ENCODE assay signal across 13 cellular contexts in the genomic region with DNA sequence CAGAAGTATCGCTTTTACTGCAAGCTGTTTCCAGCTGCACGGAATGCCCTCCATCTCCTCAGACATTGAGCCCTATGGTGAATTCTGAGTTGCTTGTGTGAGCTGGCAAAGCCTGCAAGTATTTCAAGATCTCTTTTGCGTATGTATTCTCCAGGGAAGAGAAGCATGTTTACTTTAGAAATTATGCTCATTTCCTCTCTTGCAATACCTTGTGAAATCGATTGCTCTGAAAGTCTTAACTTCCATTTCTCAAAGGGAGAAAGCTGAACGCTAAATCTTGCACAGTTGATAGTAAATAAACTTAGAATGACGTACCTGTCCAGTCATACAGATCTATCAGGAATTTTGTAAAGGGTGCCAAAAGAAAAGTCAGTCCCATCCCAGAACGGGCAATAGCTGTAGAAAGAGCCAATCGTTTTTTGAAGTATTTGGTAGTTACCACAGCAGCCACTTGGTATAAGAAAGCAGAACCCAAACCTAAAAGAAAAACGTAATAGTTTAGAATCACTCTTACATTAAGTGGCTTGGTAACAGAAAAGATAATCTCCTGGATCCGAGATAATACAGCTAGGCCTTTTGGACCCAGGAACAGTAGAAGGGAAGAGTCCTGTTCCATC. TPM values are rescaled to one million over a fixed set of nuclear protein-coding genes. Genes with fewer than 3 reads are reported as not detected.
DNase-seq lines count a peak whose midpoint lies in the region; ATAC-seq, FAIRE-seq and TF ChIP-seq lines count a peak whose summit lies in the region.
"Had no signal": no experiment of that assay in that cellular context is flagged by ENCODE, and none has a peak within 500 bp of the region (broad histone marks: within the 10 kb centered on the region; RNA-seq: fewer than 3 reads in every experiment).

No MANE protein-coding gene starts in this region.

- ATAC-seq in GM12878 = no peak
- peak; percentile 28 for ATAC-seq in memory B cell (ENCODE audit: low read depth)
- ATAC-seq in stimulated activated naive CD8-positive, alpha-beta T cell treated with anti-CD3 and anti-CD28 coated beads, Interleukin-15, amount 100 ng/mL, for 72 hours = no peak

- SMC1A ChIA-PET in GM12878 (lab: Charles Lee; ENCODE audit: uncharacterized antibody, unreplicated experiment) = interaction anchor here (2.0 to 5.0 kb wide), 3 partner anchors 14 to 43 kb away, joined by 4 to 37 read pairs (median 6); a partner anchor contains a TSS

- in situ Hi-C loops in GM12878 (cut with MboI) = no loop called here

- intact Hi-C loops in GM12878 (cut with micrococcal nuclease; ENCODE audit: unreplicated experiment) = no loop called here

- TF ChIP-seq POLR2A in GM12878 (IDR thresholded peaks at IDR 0.05; ENCODE audit: low read depth, low read length) = no peak

- peaks cover 5% of the 10 kb centered on the region for H3K36me3 Mint-ChIP-seq in memory B cell

- DNase-seq in HS-5 (ENCODE audit: low read depth) (peak; percentile 73), GM12878 (ENCODE audit: low read depth, low spot score) (no peak), memory B cell (ENCODE audit: low spot score in 2 of 2) (peak; percentile 20 to 31), AG08396 (ENCODE audit: low spot score) (no peak), dermis blood vessel endothelial cell (no peak)
- DNase-seq in central memory CD4-positive, alpha-beta T cell = no peak
- DNase-seq in stimulated activated naive CD8-positive, alpha-beta T cell treated with anti-CD3 and anti-CD28 coated beads, Interleukin-15, amount 100 ng/mL, for 72 hours = no peak
- DNase-seq: activated CD4-positive, alpha-beta memory T cell treated with anti-CD3 and anti-CD28 coated beads for 36 hours; activated naive CD8-positive, alpha-beta T cell treated with anti-CD3 and anti-CD28 coated beads for 36 hours; C1 segment of cervical spinal cord; endodermal cell; NCI-H526 treated with DMSO at 0.1 percent for 48 hours had no signal

- no peak for TF ChIP-seq CTCF in GM12878 (IDR thresholded peaks at IDR 0.05 in 2 of 3, conservative IDR thresholded peaks at IDR 0.05 in 1 of 3; ENCODE audit: control insufficient read depth in 2 of 3, extremely low read depth in 1 of 3, insufficient read depth in 1 of 3, low read depth in 3 of 3, low read length in 3 of 3)

- 13% methylated on average over 9 of the region's 10 CpGs for WGBS in GM12878 (ENCODE audit: insufficient coverage, insufficient replicate concordance, low lambda C conversion rate, missing lambda C conversion rate)

- no peaks in the 10 kb centered on the region for H3K27me3 Mint-ChIP-seq in memory B cell
- no peaks in the 10 kb centered on the region for H3K27me3 Mint-ChIP-seq in stimulated activated naive CD8-positive, alpha-beta T cell treated with anti-CD3 and anti-CD28 coated beads, Interleukin-15, amount 100 ng/mL, for 72 hours
- H3K27me3 Mint-ChIP-seq: activated CD4-positive, alpha-beta memory T cell treated with anti-CD3 and anti-CD28 coated beads for 36 hours; activated naive CD8-positive, alpha-beta T cell treated with anti-CD3 and anti-CD28 coated beads for 36 hours had no signal

- no peak overlapping the region for H3K9ac ChIP-seq in GM12878 (ENCODE audit: control insufficient read depth, insufficient read depth, low read length)

- RAD21 ChIA-PET in GM12878 (lab: Charles Lee; ENCODE audit: unreplicated experiment) = no interaction called here

- H3K27ac ChIP-seq in ACC112 (ENCODE audit: low read depth, low read length) = peak overlapping the region; percentile 93
- H3K27ac ChIP-seq in GM12878 (ENCODE audit: control insufficient read depth, insufficient read depth) = 0 out of 2 replicates have a peak overlapping the region, but pooled peaks have one; percentile 15

- TF ChIP-seq EP300 in GM12878 (IDR thresholded peaks at IDR 0.05; ENCODE audit: borderline replicate concordance in 1 of 2, control insufficient read depth in 1 of 2, low read depth in 2 of 2, low read length in 2 of 2) = no peak

- H3K9me3 Mint-ChIP-seq in memory B cell = no peaks in the 10 kb centered on the region
- H3K9me3 Mint-ChIP-seq in stimulated activated naive CD8-positive, alpha-beta T cell treated with anti-CD3 and anti-CD28 coated beads, Interleukin-15, amount 100 ng/mL, for 72 hours = no peaks in the 10 kb centered on the region
- H3K9me3 Mint-ChIP-seq: activated CD4-positive, alpha-beta memory T cell treated with anti-CD3 and anti-CD28 coated beads for 36 hours; activated naive CD8-positive, alpha-beta T cell treated with anti-CD3 and anti-CD28 coated beads for 36 hours; endodermal cell had no signal

- CTCF ChIA-PET in GM12878 (lab: Yijun Ruan, JAX) = interaction anchor here (0.7 to 2.0 kb wide), 6 partner anchors 8 to 177 kb away, joined by 3 to 6 read pairs (median 3); no protein-coding TSS in a partner anchor

- H3K9me3 ChIP-seq in GM12878 (replicated peaks; ENCODE audit: control insufficient read depth, insufficient read depth, low read length) = no peaks in the 10 kb centered on the region

- peak overlapping the region; percentile 96 for H3K27ac Mint-ChIP-seq in memory B cell
- H3K27ac Mint-ChIP-seq in stimulated activated naive CD8-positive, alpha-beta T cell treated with anti-CD3 and anti-CD28 coated beads, Interleukin-15, amount 100 ng/mL, for 72 hours = peak overlapping the region in 1 of 2 donors; percentile 38
- H3K27ac Mint-ChIP-seq: activated CD4-positive, alpha-beta memory T cell treated with anti-CD3 and anti-CD28 coated beads for 36 hours; activated naive CD8-positive, alpha-beta T cell treated with anti-CD3 and anti-CD28 coated beads for 36 hours; endodermal cell had no signal

- H3K4me3 Mint-ChIP-seq in memory B cell = peak overlapping the region; percentile 75
- H3K4me3 Mint-ChIP-seq in stimulated activated naive CD8-positive, alpha-beta T cell treated with anti-CD3 and anti-CD28 coated beads, Interleukin-15, amount 100 ng/mL, for 72 hours = no peak overlapping the region
- H3K4me3 Mint-ChIP-seq: activated CD4-positive, alpha-beta memory T cell treated with anti-CD3 and anti-CD28 coated beads for 36 hours; activated naive CD8-positive, alpha-beta T cell treated with anti-CD3 and anti-CD28 coated beads for 36 hours; endodermal cell had no signal

- POLR2A ChIA-PET in GM12878 (lab: Charles Lee) = interaction anchor here (0.6 kb wide), 1 partner anchor 382 kb away, joined by 3 read pairs; no protein-coding TSS in a partner anchor

- H3K4me3 ChIP-seq in ACC112 (ENCODE audit: low read depth, low read length) (no peak overlapping the region), GM12878 (no peak overlapping the region)

- no TSS peak for BruUV-seq in GM12878 (replicated peaks; lab: Mats Ljungman, UMichigan)

- peaks cover 55% of the 10 kb centered on the region for H3K4me1 Mint-ChIP-seq in memory B cell
- H3K4me1 Mint-ChIP-seq in stimulated activated naive CD8-positive, alpha-beta T cell treated with anti-CD3 and anti-CD28 coated beads, Interleukin-15, amount 100 ng/mL, for 72 hours = peaks cover 12% of the 10 kb centered on the region
- H3K4me1 Mint-ChIP-seq: endodermal cell had no signal

- no peaks in the 10 kb centered on the region for H4K20me1 ChIP-seq in GM12878 (ENCODE audit: control insufficient read depth, insufficient read depth)

- H2AFZ ChIP-seq in ACC112 (ENCODE audit: low read length, unreplicated experiment) (no peak overlapping the region), GM12878 (ENCODE audit: control insufficient read depth, low read depth, low read length) (no peak overlapping the region)

- no peak overlapping the region for H3K4me2 ChIP-seq in GM12878 (ENCODE audit: control insufficient read depth, insufficient read depth)

- H3K79me2 ChIP-seq in ACC112 (ENCODE audit: control insufficient read depth, insufficient read depth, low read length, unreplicated experiment) (peaks cover 11% of the 10 kb centered on the region), GM12878 (ENCODE audit: control insufficient read depth, insufficient read depth, low read length) (no peaks in the 10 kb centered on the region)

- TF ChIP-seq RAD21 in GM12878 (IDR thresholded peaks at IDR 0.05; ENCODE audit: insufficient read depth, low read depth, low read length) = no peak

- peaks cover 41% of the 10 kb centered on the region for H3K4me1 ChIP-seq in ACC112 (ENCODE audit: control insufficient read depth, insufficient read depth, low read length, unreplicated experiment)
- peaks cover 19% of the 10 kb centered on the region for H3K4me1 ChIP-seq in GM12878 (ENCODE audit: control insufficient read depth, insufficient read depth, low read length)

- H3K36me3 ChIP-seq in ACC112 (ENCODE audit: insufficient read depth, low read length) (peaks cover 42% of the 10 kb centered on the region), GM12878 (ENCODE audit: control insufficient read depth in 2 of 2, insufficient read depth in 2 of 2, low read length in 1 of 2) (peaks cover 0 to 6% of the 10 kb centered on the region in 2 experiments; a peak in 1 of 4 replicates)

- FAIRE-seq in GM12878 (lab: Jason Lieb, UNC) = no peak

- H3K27me3 ChIP-seq in ACC112 (ENCODE audit: insufficient read depth, low read length) (no peaks in the 10 kb centered on the region), GM12878 (replicated peaks in 1 of 2; ENCODE audit: control insufficient read depth in 2 of 2, insufficient read depth in 2 of 2, low read length in 1 of 2) (no peaks in the 10 kb centered on the region)

RNA-seq across cellular contexts. Expression of a gene that starts 10.1 kb away (rescaled TPM):
- total RNA-seq in GM12878 (2013; cell fraction: nucleolus; rRNA removed) = 2.3 and 3.2 TPM in 2 replicates
- total RNA-seq in GM12878 (2014; rRNA removed) (0.17 and 0.22 TPM in 2 replicates), GM12878 (2014; rRNA removed; fragmentation: Illumina TruSeq; extraction: Trizol) (0.09 and 0.13 TPM in 2 replicates), GM12878 (2021) (not detected in 2 replicates), dermis blood vessel endothelial cell (1.4 and 1.7 TPM in 2 replicates)
- 0.39 TPM for polyA plus RNA-seq in GM12878 (2011; ENCODE audit: low read depth)
- polyA plus RNA-seq in GM12878 (2011; rRNA removed) (0.57 and 0.95 TPM in 2 replicates), GM12878 (2014; fragmentation: Illumina TruSeq; extraction: Trizol) (0.26 and 0.52 TPM in 2 replicates), GM12878 (2014; fragmentation: Nextera tagmentation; extraction: Ambion mirVana) (under 1 TPM; 0.15 to 0.45 TPM), GM12878 (2014; rRNA removed) (0.08 and 0.26 TPM in 2 replicates), GM12878 (2016; fragmentation: Nextera tagmentation; extraction: Ambion mirVana) (1 to 10 TPM; 2.1 to 2.2 TPM)
- 0.18 and 0.27 TPM in 2 replicates for polyA plus RNA-seq in GM12878 (2011; cell fraction: cytosol; rRNA removed)
- 0.44 and 0.76 TPM in 2 replicates for polyA plus RNA-seq in GM12878 (2011; cell fraction: nucleus; rRNA removed)
- 0.48 and 0.62 TPM in 2 replicates for polyA plus RNA-seq in GM12878 (2012)
- polyA minus RNA-seq in GM12878 (2011; rRNA and poly(A)+ RNA removed) = 0.36 and 0.88 TPM in 2 replicates
- polyA minus RNA-seq in GM12878 (2011; cell fraction: cytosol; rRNA and poly(A)+ RNA removed) = not detected in 2 replicates
- 0.38 TPM in 1 of 2 replicates, not detected in the other for polyA minus RNA-seq in GM12878 (2011; cell fraction: nucleus; rRNA and poly(A)+ RNA removed)

RNA-seq across cellular contexts. Expression of a gene that starts 26.7 kb away (rescaled TPM):
- total RNA-seq in GM12878 (2013; cell fraction: nucleolus; rRNA removed) = 36.9 and 39.1 TPM in 2 replicates
- total RNA-seq in GM12878 (2014; rRNA removed) (156 and 170 TPM in 2 replicates), GM12878 (2014; rRNA removed; fragmentation: Illumina TruSeq; extraction: Trizol) (64.1 and 65.9 TPM in 2 replicates), GM12878 (2021) (123 and 132 TPM in 2 replicates), dermis blood vessel endothelial cell (24.6 and 61.4 TPM in 2 replicates)
- polyA plus RNA-seq in GM12878 (2011; ENCODE audit: low read depth) = 589 TPM
- polyA plus RNA-seq in GM12878 (2011; rRNA removed) (418 and 444 TPM in 2 replicates), GM12878 (2014; fragmentation: Illumina TruSeq; extraction: Trizol) (157 and 164 TPM in 2 replicates), GM12878 (2014; fragmentation: Nextera tagmentation; extraction: Ambion mirVana) (100 to 1,000 TPM; 474 to 613 TPM), GM12878 (2014; rRNA removed) (289 and 299 TPM in 2 replicates), GM12878 (2016; fragmentation: Nextera tagmentation; extraction: Ambion mirVana) (100 to 1,000 TPM; 332 to 351 TPM)
- 364 and 484 TPM in 2 replicates for polyA plus RNA-seq in GM12878 (2011; cell fraction: cytosol; rRNA removed)
- polyA plus RNA-seq in GM12878 (2011; cell fraction: nucleus; rRNA removed) = 91.8 and 159 TPM in 2 replicates
- polyA plus RNA-seq in GM12878 (2012) = 261 and 302 TPM in 2 replicates
- 99.3 and 113 TPM in 2 replicates for polyA minus RNA-seq in GM12878 (2011; rRNA and poly(A)+ RNA removed)
- polyA minus RNA-seq in GM12878 (2011; cell fraction: cytosol; rRNA and poly(A)+ RNA removed) = 35.9 and 39.6 TPM in 2 replicates
- 32.1 and 32.4 TPM in 2 replicates for polyA minus RNA-seq in GM12878 (2011; cell fraction: nucleus; rRNA and poly(A)+ RNA removed)

RNA-seq across cellular contexts. Expression of a gene that starts 41.6 kb away (rescaled TPM):
- total RNA-seq in GM12878 (2013; cell fraction: nucleolus; rRNA removed) = 214 and 247 TPM in 2 replicates
- total RNA-seq in GM12878 (2014; rRNA removed) (62.5 and 63.2 TPM in 2 replicates), GM12878 (2014; rRNA removed; fragmentation: Illumina TruSeq; extraction: Trizol) (44.4 and 47.3 TPM in 2 replicates), GM12878 (2021) (47.8 and 51.6 TPM in 2 replicates), dermis blood vessel endothelial cell (43.1 and 43.3 TPM in 2 replicates)
- polyA plus RNA-seq in GM12878 (2011; ENCODE audit: low read depth) = 8.2 TPM
- polyA plus RNA-seq in GM12878 (2011; rRNA removed) (25.6 and 31.2 TPM in 2 replicates), GM12878 (2014; fragmentation: Illumina TruSeq; extraction: Trizol) (11.3 and 15.6 TPM in 2 replicates), GM12878 (2014; fragmentation: Nextera tagmentation; extraction: Ambion mirVana) (1 to 10 TPM; 3.1 to 3.6 TPM), GM12878 (2014; rRNA removed) (26.7 and 27.0 TPM in 2 replicates), GM12878 (2016; fragmentation: Nextera tagmentation; extraction: Ambion mirVana) (10 to 100 TPM; 25.1 to 26.4 TPM)
- 32.2 and 32.8 TPM in 2 replicates for polyA plus RNA-seq in GM12878 (2011; cell fraction: cytosol; rRNA removed)
- 43.3 and 43.7 TPM in 2 replicates for polyA plus RNA-seq in GM12878 (2011; cell fraction: nucleus; rRNA removed)
- polyA plus RNA-seq in GM12878 (2012) = 14.8 and 17.7 TPM in 2 replicates
- polyA minus RNA-seq in GM12878 (2011; rRNA and poly(A)+ RNA removed) = 141 and 217 TPM in 2 replicates
- polyA minus RNA-seq in GM12878 (2011; cell fraction: cytosol; rRNA and poly(A)+ RNA removed) = 43.8 and 44.7 TPM in 2 replicates
- polyA minus RNA-seq in GM12878 (2011; cell fraction: nucleus; rRNA and poly(A)+ RNA removed) = 156 and 252 TPM in 2 replicates

Comparison
In these comparisons a context has a peak if more than half of its experiments do, and no peak if none do; other contexts are left out.
1. DNase-seq: peak in HS-5 (single experiment) and memory B cell (2 of 2); none in GM12878 (single experiment), central memory CD4-positive, alpha-beta T cell (single experiment), stimulated activated naive CD8-positive, alpha-beta T cell treated with anti-CD3 and anti-CD28 coated beads, Interleukin-15, amount 100 ng/mL, for 72 hours (0 of 2), AG08396 (single experiment) and dermis blood vessel endothelial cell (single experiment).